ENCODE assay signal across 17 cellular contexts in the genomic region with DNA sequence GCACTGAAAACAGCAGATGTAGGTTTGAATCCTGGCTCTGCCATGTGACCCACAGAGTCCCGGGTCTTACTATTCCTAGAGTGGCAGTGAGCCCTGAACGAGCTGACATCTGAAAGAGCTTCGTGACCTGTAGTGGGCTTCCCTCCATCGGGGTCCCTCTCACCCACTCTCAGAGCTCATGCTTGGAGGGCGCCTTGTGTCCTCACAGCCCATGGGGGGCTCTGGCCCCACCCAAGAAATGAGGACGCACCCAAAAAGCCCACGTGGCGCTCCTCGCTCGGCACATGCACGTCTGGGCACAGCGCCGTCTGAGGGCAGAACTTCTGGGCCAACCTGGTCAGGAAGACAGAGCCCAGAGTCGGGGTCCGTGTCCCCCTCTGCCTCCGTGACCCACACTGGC. TPM values are rescaled to one million over a fixed set of nuclear protein-coding genes. Genes with fewer than 3 reads are reported as not detected.
DNase-seq lines count a peak whose midpoint lies in the region; ATAC-seq and TF ChIP-seq lines count a peak whose summit lies in the region.
"Had no signal": no experiment of that assay in that cellular context is flagged by ENCODE, and none has a peak within 500 bp of the region (broad histone marks: within the 10 kb centered on the region; RNA-seq: fewer than 3 reads in every experiment).

No MANE protein-coding gene starts in this region.

- H2AK5ac ChIP-seq in mesenchymal stem cell (ENCODE audit: low read length, severe bottlenecking): no peak overlapping the region

- TF ChIP-seq POLR2A in thyroid gland (IDR thresholded peaks at IDR 0.05): no peak
- TF ChIP-seq POLR2A in breast epithelium (IDR thresholded peaks at IDR 0.05): no peak

- 91 to 93% methylated on average over 16 of the region's 16 CpGs for WGBS in lung, 2 donors
- WGBS in thyroid gland, 2 donors: 84 to 87% methylated on average over 16 of the region's 16 CpGs
- 88% methylated on average over 16 of the region's 16 CpGs for WGBS in mesenchymal stem cell

- peaks cover 87% of the 10 kb centered on the region for H3K36me3 Mint-ChIP-seq in activated T-cell treated with anti-CD3 and anti-CD28 coated beads, Interleukin-2, amount 50 U/mL, for 24 hours (ENCODE audit: low read depth)
- H3K36me3 Mint-ChIP-seq in activated T-cell treated with anti-CD3 and anti-CD28 coated beads, Interleukin-2, amount 50 U/mL, for 4 hours (ENCODE audit: insufficient read depth): peaks cover 45% of the 10 kb centered on the region
- H3K36me3 Mint-ChIP-seq in activated CD8-positive, alpha-beta T cell treated with anti-CD3 and anti-CD28 coated beads for 36 hours (ENCODE audit: low read depth): peaks cover 93% of the 10 kb centered on the region

- peaks cover 4% of the 10 kb centered on the region for H3K9me3 Mint-ChIP-seq in activated T-cell treated with anti-CD3 and anti-CD28 coated beads, Interleukin-2, amount 50 U/mL, for 24 hours
- no peaks in the 10 kb centered on the region for H3K9me3 Mint-ChIP-seq in activated T-cell treated with anti-CD3 and anti-CD28 coated beads, Interleukin-2, amount 50 U/mL, for 4 hours
- peaks cover 8% of the 10 kb centered on the region for H3K9me3 Mint-ChIP-seq in activated CD8-positive, alpha-beta T cell treated with anti-CD3 and anti-CD28 coated beads for 36 hours

- H3K23ac ChIP-seq in mesenchymal stem cell (ENCODE audit: low read length in 2 of 2): no peak overlapping the region

- H4K8ac ChIP-seq in mesenchymal stem cell (ENCODE audit: low read length): no peak overlapping the region

- H3K9me3 ChIP-seq in lung (ENCODE audit: control insufficient read depth in 2 of 2, insufficient read depth in 1 of 2, low read length in 1 of 2) (no peaks in the 10 kb centered on the region), thyroid gland (no peaks in the 10 kb centered on the region), breast epithelium (no peaks in the 10 kb centered on the region), mesenchymal stem cell (ENCODE audit: control insufficient read depth, low read length) (no peaks in the 10 kb centered on the region)

- no peak overlapping the region for H2BK5ac ChIP-seq in mesenchymal stem cell (ENCODE audit: low read depth, low read length, poor library complexity, severe bottlenecking)

- peaks cover 97% of the 10 kb centered on the region for H3K4me1 Mint-ChIP-seq in activated T-cell treated with anti-CD3 and anti-CD28 coated beads, Interleukin-2, amount 50 U/mL, for 24 hours (ENCODE audit: low read depth)
- H3K4me1 Mint-ChIP-seq in activated T-cell treated with anti-CD3 and anti-CD28 coated beads, Interleukin-2, amount 50 U/mL, for 4 hours (ENCODE audit: low read depth): peaks cover 97% of the 10 kb centered on the region
- peaks cover 95% of the 10 kb centered on the region for H3K4me1 Mint-ChIP-seq in activated CD8-positive, alpha-beta T cell treated with anti-CD3 and anti-CD28 coated beads for 36 hours (ENCODE audit: low read depth)

- H3K79me1 ChIP-seq in mesenchymal stem cell (replicated peaks; ENCODE audit: low read length, poor library complexity, severe bottlenecking): no peaks in the 10 kb centered on the region

- TF ChIP-seq CTCF in activated CD8-positive, alpha-beta T cell treated with anti-CD3 and anti-CD28 coated beads for 36 hours (IDR thresholded peaks at IDR 0.05): no peak
- TF ChIP-seq CTCF in lung (IDR thresholded peaks at IDR 0.05; ENCODE audit: control extremely low read depth, extremely low read depth): no peak
- TF ChIP-seq CTCF in thyroid gland (IDR thresholded peaks at IDR 0.05): no peak
- TF ChIP-seq CTCF in breast epithelium (IDR thresholded peaks at IDR 0.05): no peak

- H2BK120ac ChIP-seq in mesenchymal stem cell (ENCODE audit: low read depth, low read length): no peak overlapping the region

- H3K36me3 ChIP-seq in lung (ENCODE audit: control insufficient read depth in 2 of 2, insufficient read depth in 2 of 2, low read length in 2 of 2) (peaks cover 16 to 20% of the 10 kb centered on the region in 2 donors), thyroid gland (peaks cover 26 to 30% of the 10 kb centered on the region in 2 donors), breast epithelium (no peaks in the 10 kb centered on the region), mesenchymal stem cell (ENCODE audit: control insufficient read depth in 1 of 2, insufficient read depth in 2 of 2, low read depth in 1 of 2, low read length in 2 of 2) (peaks cover 10 to 21% of the 10 kb centered on the region in 2 experiments)

- H2BK12ac ChIP-seq in mesenchymal stem cell (ENCODE audit: low read length in 2 of 2): no peak overlapping the region

- H3K27me3 ChIP-seq in lung (ENCODE audit: control insufficient read depth, insufficient read depth) (no peaks in the 10 kb centered on the region), thyroid gland (no peaks in the 10 kb centered on the region), breast epithelium (no peaks in the 10 kb centered on the region), mesenchymal stem cell (ENCODE audit: control insufficient read depth in 1 of 2, insufficient read depth in 1 of 2, low read length in 2 of 2) (peaks cover 0 to 3% of the 10 kb centered on the region in 2 experiments)

- H3K9ac ChIP-seq in mesenchymal stem cell (ENCODE audit: low read length): no peak overlapping the region

- no peak overlapping the region for H3K4me2 ChIP-seq in mesenchymal stem cell (ENCODE audit: low read length, poor library complexity, severe bottlenecking)

- H3K4me3 Mint-ChIP-seq in activated T-cell treated with anti-CD3 and anti-CD28 coated beads, Interleukin-2, amount 50 U/mL, for 24 hours: no peak overlapping the region
- H3K4me3 Mint-ChIP-seq in activated T-cell treated with anti-CD3 and anti-CD28 coated beads, Interleukin-2, amount 50 U/mL, for 4 hours: no peak overlapping the region
- H3K4me3 Mint-ChIP-seq in activated CD8-positive, alpha-beta T cell treated with anti-CD3 and anti-CD28 coated beads for 36 hours: no peak overlapping the region

- peaks cover 16 to 18% of the 10 kb centered on the region in 2 donors for H3K4me1 ChIP-seq in lung (ENCODE audit: control insufficient read depth in 2 of 2, insufficient read depth in 2 of 2, low read length in 2 of 2)
- peaks cover 47 to 55% of the 10 kb centered on the region in 2 donors for H3K4me1 ChIP-seq in thyroid gland
- H3K4me1 ChIP-seq in breast epithelium: no peaks in the 10 kb centered on the region
- peaks cover 1% of the 10 kb centered on the region for H3K4me1 ChIP-seq in mesenchymal stem cell (ENCODE audit: control insufficient read depth, insufficient read depth, low read depth, low read length)

- intact Hi-C loops in activated CD8-positive, alpha-beta T cell treated with anti-CD3 and anti-CD28 coated beads for 36 hours (cut with micrococcal nuclease): no loop called here
- intact Hi-C loops in thyroid gland (cut with DNase I): no loop called here
- intact Hi-C loops in breast epithelium (cut with DNase I; ENCODE audit: low total_unique reads): no loop called here

- H3K4me3 ChIP-seq in lung (no peak overlapping the region), thyroid gland (replicated peaks in 1 of 3) (no peak overlapping the region), breast epithelium (no peak overlapping the region), mesenchymal stem cell (ENCODE audit: insufficient read depth in 1 of 2, low read depth in 1 of 2, low read length in 2 of 2) (no peak overlapping the region)
- H3K4me3 ChIP-seq: skin epidermis had no signal

- ATAC-seq in activated T-cell treated with anti-CD3 and anti-CD28 coated beads, Interleukin-2, amount 50 U/mL, for 4 hours: no peak
- ATAC-seq in activated CD8-positive, alpha-beta T cell treated with anti-CD3 and anti-CD28 coated beads for 36 hours: no peak
- ATAC-seq in lung (ENCODE audit: insufficient read depth, low FRiP score): no peak

- POLR2A ChIA-PET in activated CD8-positive, alpha-beta T cell treated with anti-CD3 and anti-CD28 coated beads for 36 hours (lab: Charles Lee): interaction anchor here (1.0 to 23.4 kb wide), 3 partner anchors 11 to 167 kb away, joined by 3 to 440 read pairs (median 42); a partner anchor contains a TSS

- no peak overlapping the region for H2BK15ac ChIP-seq in mesenchymal stem cell (ENCODE audit: low read depth, poor library complexity, severe bottlenecking)

- DNase-seq in activated T-cell treated with anti-CD3 and anti-CD28 coated beads, Interleukin-2, amount 50 U/mL, for 24 hours: peak; percentile 34
- DNase-seq in activated T-cell treated with anti-CD3 and anti-CD28 coated beads, Interleukin-2, amount 50 U/mL, for 4 hours: no peak
- no peak for DNase-seq in activated CD8-positive, alpha-beta T cell treated with anti-CD3 and anti-CD28 coated beads for 36 hours
- DNase-seq in lung (ENCODE audit: low spot score): no peak
- no peak for DNase-seq in thyroid gland
- DNase-seq in breast epithelium (ENCODE audit: low spot score in 2 of 2): no peak
- DNase-seq in cerebellum (ENCODE audit: low spot score): no peak
- no peak for DNase-seq in mesenchymal stem cell
- DNase-seq: activated CD4-positive, alpha-beta T cell treated with anti-CD3 and anti-CD28 coated beads for 48 hours; activated gamma-delta T cell; KG1; midbrain; NCI-H1105 treated with DMSO at 0.1 percent for 48 hours; NCI-H2227 treated with DMSO at 0.1 percent for 48 hours; SHP77; T-helper 9 cell had no signal

- CTCF ChIA-PET in activated CD8-positive, alpha-beta T cell treated with anti-CD3 and anti-CD28 coated beads for 36 hours (lab: Charles Lee): interaction anchor here (1.0 to 17.2 kb wide), 6 partner anchors 11 to 108 kb away, joined by 3 to 216 read pairs (median 6); a partner anchor contains a TSS

- H2AFZ ChIP-seq in mesenchymal stem cell (ENCODE audit: low read depth, low read length): no peak overlapping the region

- peak overlapping the region in 1 of 2 experiments; percentile 20 for H3K14ac ChIP-seq in mesenchymal stem cell (ENCODE audit: low read length in 2 of 2)

- no peak overlapping the region for H3K4ac ChIP-seq in mesenchymal stem cell (ENCODE audit: low read depth in 1 of 2, low read length in 2 of 2)

- H4K91ac ChIP-seq in mesenchymal stem cell (ENCODE audit: low read length): no peak overlapping the region

- H3K27ac ChIP-seq in lung (ENCODE audit: low read depth in 1 of 2, low read length in 1 of 2): peak overlapping the region; percentile 43 to 86
- H3K27ac ChIP-seq in thyroid gland: peak overlapping the region; percentile 52 to 77 (median 62)
- peak overlapping the region in 1 of 2 donors; percentile 34 for H3K27ac ChIP-seq in breast epithelium
- no peak overlapping the region for H3K27ac ChIP-seq in mesenchymal stem cell (ENCODE audit: low read length, poor library complexity, severe bottlenecking)

- no peaks in the 10 kb centered on the region for H3K27me3 Mint-ChIP-seq in activated T-cell treated with anti-CD3 and anti-CD28 coated beads, Interleukin-2, amount 50 U/mL, for 24 hours
- no peaks in the 10 kb centered on the region for H3K27me3 Mint-ChIP-seq in activated T-cell treated with anti-CD3 and anti-CD28 coated beads, Interleukin-2, amount 50 U/mL, for 4 hours (ENCODE audit: low read depth)
- peaks cover 2% of the 10 kb centered on the region for H3K27me3 Mint-ChIP-seq in activated CD8-positive, alpha-beta T cell treated with anti-CD3 and anti-CD28 coated beads for 36 hours

- peak overlapping the region; percentile 91 for H3K27ac Mint-ChIP-seq in activated T-cell treated with anti-CD3 and anti-CD28 coated beads, Interleukin-2, amount 50 U/mL, for 24 hours
- peak overlapping the region; percentile 89 for H3K27ac Mint-ChIP-seq in activated CD8-positive, alpha-beta T cell treated with anti-CD3 and anti-CD28 coated beads for 36 hours

- peak overlapping the region in 1 of 2 experiments; percentile 83 for H3K18ac ChIP-seq in mesenchymal stem cell (ENCODE audit: low read depth in 1 of 2, low read length in 2 of 2)

RNA-seq across cellular contexts. Expression of a gene that starts 23.7 kb away (rescaled TPM):
- total RNA-seq in activated T-cell treated with anti-CD3 and anti-CD28 coated beads, Interleukin-2, amount 50 U/mL, for 4 hours: 100 to 1,000 TPM; 102 to 143 (median 119) TPM
- total RNA-seq in activated CD8-positive, alpha-beta T cell treated with anti-CD3 and anti-CD28 coated beads for 36 hours: 100 to 1,000 TPM; 127 to 130 TPM
- total RNA-seq in lung (100 to 1,000 TPM; 107 to 133 TPM), thyroid gland (100 to 1,000 TPM; 104 to 206 (median 126) TPM), breast epithelium (100 to 1,000 TPM in 1 of 3 donors, 10 to 100 TPM in 2; 18.2 to 153 (median 87.2) TPM), cerebellum (71.4 TPM)
- polyA plus RNA-seq in lung: 10 to 100 TPM; 22.9 to 55.2 TPM
- 76.4 TPM for polyA plus RNA-seq in mesenchymal stem cell (2013, experiment 1 of 2)
- polyA plus RNA-seq in mesenchymal stem cell (2013, experiment 2 of 2): 77.4 TPM
